In the genomic region with DNA sequence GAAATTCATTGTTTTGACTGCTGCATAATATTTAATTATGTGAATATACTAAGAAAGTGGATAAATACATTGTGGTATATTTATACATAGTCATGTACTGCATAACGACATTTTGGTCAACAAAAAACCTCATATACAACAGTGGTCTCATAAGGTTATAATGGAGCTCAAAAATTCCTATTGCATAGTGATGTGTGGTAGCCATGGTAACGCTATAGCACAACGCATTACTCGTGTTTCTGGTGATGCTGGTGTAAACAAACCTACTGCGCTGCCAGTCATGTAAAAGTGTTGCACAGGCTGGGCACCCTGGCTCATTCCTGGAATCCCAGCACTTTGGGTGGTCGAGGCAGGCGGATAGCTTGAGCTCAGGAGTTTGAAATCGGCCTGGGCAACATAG, we compare ENCODE assay signal across 32 cellular contexts. TPM values are rescaled to one million over a fixed set of nuclear protein-coding genes. Genes with fewer than 3 reads are reported as not detected.
"Had no signal": no experiment of that assay in that cellular context is flagged by ENCODE, and none has a peak within 500 bp of the region (broad histone marks: within the 10 kb centered on the region; RNA-seq: fewer than 3 reads in every experiment).

No MANE protein-coding gene starts in this region.

- DNase-seq: activated CD4-positive, alpha-beta T cell treated with anti-CD3 and anti-CD28 coated beads, Interleukin-2, amount 10 ng/mL, durations not matched to agents 24 days and 14 days; activated CD4-positive, alpha-beta T cell treated with anti-CD3 and anti-CD28 coated beads, Interleukin-2, amount 50 U/mL, for 4 hours; activated CD8-positive, alpha-beta T cell treated with anti-CD3 and anti-CD28 coated beads for 36 hours; activated gamma-delta T cell; activated naive CD4-positive, alpha-beta T cell treated with Interleukin-2 at 50 U/mL for 16 hours; activated naive CD8-positive, alpha-beta T cell treated with anti-CD3 and anti-CD28 coated beads, Interleukin-2, amount 10 ng/mL, durations not matched to agents 7 days and 5 days; activated T-cell treated with anti-CD3 and anti-CD28 coated beads, Interleukin-2, amount 50 U/mL, for 1 hour; body of pancreas; caudate nucleus; cerebellar nuclear complex; Kasumi-1; KBM-7; MM.1S; MV-4-11; NCI-H1092; NCI-H1436 treated with DMSO at 0.1 percent for 48 hours; NCI-H1694 treated with DMSO at 0.1 percent for 48 hours; NCI-H2029; NCI-H2107; NCI-H226; NCI-H446 treated with DMSO at 0.1 percent for 48 hours; NCI-H524; NCI-H69; OCI-M1; Right ventricle myocardium superior; SW 1271; T-helper 1 cell; T-helper 2 cell; T-helper 9 cell had no signal

RNA-seq across cellular contexts. Expression of a gene that starts 52.6 kb away (rescaled TPM):
- total RNA-seq: activated CD4-positive, alpha-beta T cell treated with anti-CD3 and anti-CD28 coated beads, Interleukin-2, amount 10 ng/mL, durations not matched to agents 24 days and 14 days; activated CD8-positive, alpha-beta memory T cell treated with anti-CD3 and anti-CD28 coated beads for 36 hours; activated CD8-positive, alpha-beta T cell treated with anti-CD3 and anti-CD28 coated beads for 36 hours; activated naive CD8-positive, alpha-beta T cell treated with anti-CD3 and anti-CD28 coated beads, Interleukin-2, amount 10 ng/mL, durations not matched to agents 7 days and 5 days; activated T-helper 2 cell treated with anti-CD3 and anti-CD28 coated beads, Interferon-gamma antibody, Interleukin-2, Interleukin-4, amounts not matched to agents 10 μg/mL and 5 μg/mL and 100 μg/mL, durations not matched to agents 14 hours and 24 hours and 36 hours; body of pancreas; breast epithelium; Right ventricle myocardium superior had no signal
